In genomic region chr9:116626762-116627161, GRCh38 we compare ENCODE assay signal across 8 cellular contexts.
"Had no signal": no experiment of that assay in that cellular context is flagged by ENCODE, and none has a peak within 500 bp of the region (broad histone marks: within the 10 kb centered on the region; RNA-seq: fewer than 3 reads in every experiment).

No MANE protein-coding gene starts in this region.

- H3K9ac ChIP-seq: KMS-11 had no signal

- H3K4me1 Mint-ChIP-seq: IgD-negative memory B cell had no signal

- ATAC-seq: HepG2, K562 had no signal

- DNase-seq: IMR-90, KBM-7, KG1 had no signal

- H3K27ac ChIP-seq: HL-60, KMS-11 had no signal

- H3K27me3 Mint-ChIP-seq: IgD-negative memory B cell had no signal

- H3K4me3 ChIP-seq: K562 had no signal

- H3K4me2 ChIP-seq: KMS-11 had no signal

- H3K4me3 Mint-ChIP-seq: IgD-negative memory B cell had no signal
